ENCODE assay signal across 10 cellular contexts in the genomic region with DNA sequence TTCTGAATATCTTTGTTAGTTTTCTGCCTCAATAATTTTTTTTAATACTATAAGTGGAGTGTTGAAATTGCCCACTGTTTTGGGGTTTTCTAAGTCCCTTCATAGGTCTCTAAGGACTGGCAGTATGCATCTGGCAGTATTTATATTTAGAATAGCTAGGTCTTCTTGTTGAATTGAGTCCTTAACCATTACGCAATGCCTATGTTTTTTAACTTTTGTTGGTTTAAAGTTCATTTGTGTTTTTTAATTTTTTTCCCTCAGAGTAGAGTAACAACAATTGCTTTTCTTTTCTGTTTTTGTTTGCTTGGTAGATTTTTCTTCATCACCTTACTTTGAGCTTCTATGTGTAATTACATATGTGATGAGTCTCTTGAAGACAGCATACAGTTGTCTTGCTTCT.
"Had no signal": no experiment of that assay in that cellular context is flagged by ENCODE, and none has a peak within 500 bp of the region (broad histone marks: within the 10 kb centered on the region; RNA-seq: fewer than 3 reads in every experiment).

No MANE protein-coding gene starts in this region.

- H3K9ac ChIP-seq: GM23248 had no signal

- H2AFZ ChIP-seq: GM23248, GM23338 had no signal

- H3K4me2 ChIP-seq: GM23338 had no signal

- DNase-seq: GM23248, GOT3, H7, H9, HCEC 1CT, HFFc6 had no signal

- H3K4me1 ChIP-seq: HAP-1 had no signal

- H3K27ac ChIP-seq: GM23248 had no signal

- H3K36me3 ChIP-seq: HAP-1 had no signal

- H3K9me3 ChIP-seq: HAP-1 had no signal

- ATAC-seq: GM23338, HCT116 had no signal

- FAIRE-seq: H54 had no signal

- H3K4me3 ChIP-seq: GM23248, GM23338, HAP-1 had no signal
